24 cellular contexts compared by ENCODE assay signal in the genomic region with DNA sequence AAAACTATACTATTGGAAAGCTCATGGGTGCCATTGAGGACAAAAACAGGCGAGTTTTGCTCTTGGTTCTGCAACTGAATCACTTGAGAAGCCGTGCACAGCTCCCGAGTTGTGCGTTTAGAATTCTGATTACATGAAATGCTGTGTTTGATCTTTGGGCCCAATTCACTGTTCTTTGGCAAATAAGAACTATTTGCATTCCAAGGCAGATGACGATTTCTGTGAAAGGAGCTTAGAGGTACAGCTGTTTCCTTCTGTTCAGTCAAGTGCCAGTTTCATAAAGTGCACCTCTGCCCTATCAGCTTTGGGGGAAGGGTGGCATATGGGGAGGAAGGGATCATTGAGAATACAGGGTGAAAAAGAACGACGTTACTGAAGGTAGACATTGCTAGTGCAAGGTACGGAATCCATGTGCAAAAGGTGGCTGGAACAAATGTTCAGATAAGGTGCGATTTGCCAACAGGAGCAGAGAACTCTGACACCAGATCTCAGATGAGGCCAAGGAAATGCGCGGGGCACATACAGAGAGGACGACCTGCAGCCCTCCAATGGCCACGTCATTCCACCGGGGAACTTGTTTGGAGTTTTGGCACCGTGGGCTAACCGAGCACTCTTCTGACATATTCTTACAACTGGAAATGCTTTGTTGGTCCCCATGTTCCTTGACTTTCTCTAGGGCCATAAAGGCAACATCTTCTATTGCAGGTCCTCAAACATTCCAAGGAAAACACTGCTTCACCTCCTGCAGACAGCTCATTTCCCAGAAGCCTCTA. TPM values are rescaled to one million over a fixed set of nuclear protein-coding genes. Genes with fewer than 3 reads are reported as not detected.
DNase-seq lines count a peak whose midpoint lies in the region; ATAC-seq and TF ChIP-seq lines count a peak whose summit lies in the region.
"Had no signal": no experiment of that assay in that cellular context is flagged by ENCODE, and none has a peak within 500 bp of the region (broad histone marks: within the 10 kb centered on the region; RNA-seq: fewer than 3 reads in every experiment).

No MANE protein-coding gene starts in this region.

- H3K36me3 Mint-ChIP-seq in CD4-positive, CD25-positive, alpha-beta regulatory T cell = peaks cover 36% of the 10 kb centered on the region
- H3K36me3 Mint-ChIP-seq in progenitor cell of endocrine pancreas (ENCODE audit: insufficient read depth) = peaks cover 20% of the 10 kb centered on the region

- H2AK5ac ChIP-seq in IMR-90 (ENCODE audit: low read depth, low read length) = peak overlapping the region; percentile 21; the same call in 1 of the 2 replicates

- H3K79me1 ChIP-seq in IMR-90 (ENCODE audit: low read depth in 1 of 2, low read length in 2 of 2) = no peaks in the 10 kb centered on the region

- ATAC-seq in CD4-positive, CD25-positive, alpha-beta regulatory T cell (ENCODE audit: low read depth in 2 of 2) = no peak
- ATAC-seq in IMR-90 (ENCODE audit: low read depth) = no peak
- peak; percentile 21 for ATAC-seq in left colon
- no peak for ATAC-seq in GM21723 (IDR thresholded peaks at IDR 0.05; ENCODE audit: unreplicated experiment)
- no peak for ATAC-seq in GM19455 (IDR thresholded peaks at IDR 0.05; ENCODE audit: unreplicated experiment)
- ATAC-seq: activated CD8-positive, alpha-beta memory T cell treated with anti-CD3 and anti-CD28 coated beads, Interleukin-2, amount 10 ng/mL, durations not matched to agents 7 days and 5 days; activated T-cell treated with anti-CD3 and anti-CD28 coated beads, Interleukin-2, amount 50 U/mL, for 4 hours; gastrocnemius medialis; sciatic nerve; T-cell had no signal

- no peak overlapping the region for H3K4me3 Mint-ChIP-seq in CD4-positive, CD25-positive, alpha-beta regulatory T cell
- no peak overlapping the region for H3K4me3 Mint-ChIP-seq in progenitor cell of endocrine pancreas (ENCODE audit: low read depth)
- H3K4me3 Mint-ChIP-seq: activated B cell treated with CpG ODN at 0.5 μM for 24 hours; activated CD4-positive, alpha-beta T cell treated with anti-CD3 and anti-CD28 coated beads, Interleukin-2, amount 10 ng/mL, durations not matched to agents 7 days and 5 days; activated CD8-positive, alpha-beta memory T cell treated with anti-CD3 and anti-CD28 coated beads, Interleukin-2, amount 10 ng/mL, durations not matched to agents 7 days and 5 days; activated T-cell treated with anti-CD3 and anti-CD28 coated beads, Interleukin-2, amount 50 U/mL, for 4 hours; CD14-positive monocyte; neural crest cell; T-cell had no signal

- no peak overlapping the region for H3K14ac ChIP-seq in IMR-90 (replicated peaks; ENCODE audit: low read depth, low read length)

- no peak overlapping the region for H3K4me2 ChIP-seq in IMR-90 (ENCODE audit: low read depth, low read length)

- no peak overlapping the region for H4K91ac ChIP-seq in IMR-90 (ENCODE audit: insufficient read depth, low read depth, low read length)

- no peak overlapping the region for H3K4me3 ChIP-seq in CD4-positive, CD25-positive, alpha-beta regulatory T cell (ENCODE audit: low read depth, low read length)
- H3K4me3 ChIP-seq in IMR-90 (ENCODE audit: insufficient read depth, low read depth, low read length) = no peak overlapping the region
- H3K4me3 ChIP-seq: adrenal gland, gastrocnemius medialis, GM23248, prostate gland, transverse colon had no signal

- no peak overlapping the region for H3K4ac ChIP-seq in IMR-90 (ENCODE audit: low read depth, low read length)

- H3K9me3 ChIP-seq in CD4-positive, CD25-positive, alpha-beta regulatory T cell (ENCODE audit: control insufficient read depth in 2 of 2, low read length in 2 of 2) = no peaks in the 10 kb centered on the region
- H3K9me3 ChIP-seq in IMR-90 (ENCODE audit: control insufficient read depth, insufficient read depth, low read length) = no peaks in the 10 kb centered on the region
- H3K9me3 ChIP-seq: adrenal gland, gastrocnemius medialis, prostate gland, transverse colon had no signal

- H2BK15ac ChIP-seq in IMR-90 (ENCODE audit: low read depth, low read length) = no peak overlapping the region

- H2BK5ac ChIP-seq in IMR-90 (ENCODE audit: low read depth, low read length, poor library complexity, severe bottlenecking) = no peak overlapping the region

- TF ChIP-seq CTCF in IMR-90 (conservative IDR thresholded peaks at IDR 0.05; ENCODE audit: low read depth, low read length) = no peak
- no peak for TF ChIP-seq CTCF in progenitor cell of endocrine pancreas (IDR thresholded peaks at IDR 0.05; ENCODE audit: unreplicated experiment)

- CTCF ChIA-PET in IMR-90 (lab: Yijun Ruan, JAX) = no interaction called here

- no peak overlapping the region for H2AFZ ChIP-seq in IMR-90 (replicated peaks; ENCODE audit: low read length, poor library complexity)
- H2AFZ ChIP-seq: GM23248 had no signal

- no peak overlapping the region for H3K27ac ChIP-seq in CD4-positive, CD25-positive, alpha-beta regulatory T cell (ENCODE audit: insufficient read depth, low read length, poor library complexity, severe bottlenecking)
- H3K27ac ChIP-seq in IMR-90 (ENCODE audit: insufficient read depth, low read length) = no peak overlapping the region
- H3K27ac ChIP-seq: adrenal gland, gastrocnemius medialis, GM23248, prostate gland, RWPE1, transverse colon had no signal

- no peak overlapping the region for H3K23ac ChIP-seq in IMR-90 (ENCODE audit: low read depth, low read length)

- H3K27me3 Mint-ChIP-seq in CD4-positive, CD25-positive, alpha-beta regulatory T cell = no peaks in the 10 kb centered on the region
- no peaks in the 10 kb centered on the region for H3K27me3 Mint-ChIP-seq in progenitor cell of endocrine pancreas
- H3K27me3 Mint-ChIP-seq: activated B cell treated with CpG ODN at 0.5 μM for 24 hours; activated CD4-positive, alpha-beta T cell treated with anti-CD3 and anti-CD28 coated beads, Interleukin-2, amount 10 ng/mL, durations not matched to agents 7 days and 5 days; activated CD8-positive, alpha-beta memory T cell treated with anti-CD3 and anti-CD28 coated beads, Interleukin-2, amount 10 ng/mL, durations not matched to agents 7 days and 5 days; T-cell had no signal

- no peak overlapping the region for H3K18ac ChIP-seq in IMR-90 (ENCODE audit: low read depth, low read length)

- in situ Hi-C loops in IMR-90 (cut with MboI; ENCODE audit: low sequenced_read_pairs) = no loop called here

- H3K4me1 ChIP-seq in CD4-positive, CD25-positive, alpha-beta regulatory T cell (ENCODE audit: control insufficient read depth, insufficient read depth, low read length, poor library complexity, severe bottlenecking) = no peaks in the 10 kb centered on the region
- H3K4me1 ChIP-seq in IMR-90 (ENCODE audit: control insufficient read depth, insufficient read depth, low read length) = no peaks in the 10 kb centered on the region; the same call in 1 of the 2 replicates
- H3K4me1 ChIP-seq: adrenal gland, prostate gland had no signal

- POLR2A ChIA-PET in IMR-90 (lab: Charles Lee; ENCODE audit: unreplicated experiment) = no interaction called here

- peak overlapping the region in 2 of 3 donors; percentile 3 to 8 for H3K27ac Mint-ChIP-seq in CD4-positive, CD25-positive, alpha-beta regulatory T cell
- peak overlapping the region; percentile 50 for H3K27ac Mint-ChIP-seq in progenitor cell of endocrine pancreas
- H3K27ac Mint-ChIP-seq: activated B cell treated with CpG ODN at 0.5 μM for 24 hours; activated CD4-positive, alpha-beta T cell treated with anti-CD3 and anti-CD28 coated beads, Interleukin-2, amount 10 ng/mL, durations not matched to agents 7 days and 5 days; activated CD8-positive, alpha-beta memory T cell treated with anti-CD3 and anti-CD28 coated beads, Interleukin-2, amount 10 ng/mL, durations not matched to agents 7 days and 5 days; T-cell had no signal

- no peak for DNase-seq in CD4-positive, CD25-positive, alpha-beta regulatory T cell
- DNase-seq in IMR-90 = peak; percentile 27
- no peak for DNase-seq in left colon
- DNase-seq in progenitor cell of endocrine pancreas (ENCODE audit: low spot score, unreplicated experiment) = no peak
- DNase-seq in NCI-H82 (lab: John Stamatoyannopoulos, UW) = no peak
- DNase-seq: activated B cell treated with CpG ODN at 0.5 μM for 24 hours; activated CD4-positive, alpha-beta T cell treated with anti-CD3 and anti-CD28 coated beads, Interleukin-2, amount 10 ng/mL, durations not matched to agents 7 days and 5 days; activated CD8-positive, alpha-beta memory T cell treated with anti-CD3 and anti-CD28 coated beads, Interleukin-2, amount 10 ng/mL, durations not matched to agents 7 days and 5 days; activated T-cell treated with anti-CD3 and anti-CD28 coated beads, Interleukin-2, amount 50 U/mL, for 4 hours; adrenal gland; gastrocnemius medialis; GM23248; NCI-H146; NCI-H446 treated with DMSO at 0.1 percent for 48 hours; stimulated activated CD4-positive, alpha-beta T cell treated with anti-CD3 and anti-CD28 coated beads, Interleukin-4, amount 100 ng/mL, for 24 hours; T-cell; transverse colon had no signal

- intact Hi-C loops in IMR-90 (cut with micrococcal nuclease) (loop anchor here (5.0 kb wide), 1 partner anchor 67 kb away; a partner anchor contains a TSS), left colon (cut with DNase I, micrococcal nuclease) (no loop called here)

- no peak overlapping the region for H4K5ac ChIP-seq in IMR-90 (ENCODE audit: low read depth, low read length)

- H4K8ac ChIP-seq in IMR-90 (ENCODE audit: low read depth in 2 of 2, low read length in 2 of 2) = no peak overlapping the region

- H3K4me1 Mint-ChIP-seq in CD4-positive, CD25-positive, alpha-beta regulatory T cell = peaks cover 0 to 5% (median 4%) of the 10 kb centered on the region in 4 donors
- H3K4me1 Mint-ChIP-seq in progenitor cell of endocrine pancreas (ENCODE audit: low read depth) = peaks cover 9% of the 10 kb centered on the region
- H3K4me1 Mint-ChIP-seq: activated B cell treated with CpG ODN at 0.5 μM for 24 hours; activated CD4-positive, alpha-beta T cell treated with anti-CD3 and anti-CD28 coated beads, Interleukin-2, amount 10 ng/mL, durations not matched to agents 7 days and 5 days; activated CD8-positive, alpha-beta memory T cell treated with anti-CD3 and anti-CD28 coated beads, Interleukin-2, amount 10 ng/mL, durations not matched to agents 7 days and 5 days; CD14-positive monocyte; neural crest cell had no signal

- 79% methylated on average over 14 of the region's 16 CpGs; no CpG with 5 or more reads in 1 of the 2 experiments for WGBS in IMR-90 (ENCODE audit: extremely low coverage in 2 of 2, insufficient read length in 1 of 2), 2 experiments

- no peak overlapping the region for H2BK120ac ChIP-seq in IMR-90 (ENCODE audit: low read depth, low read length)

- dilution Hi-C loops in IMR-90 (cut with HindIII; ENCODE audit: low sequenced_read_pairs, unreplicated experiment) = no loop called here

- H3K36me3 ChIP-seq in CD4-positive, CD25-positive, alpha-beta regulatory T cell (ENCODE audit: control insufficient read depth, insufficient read depth, low read length) = peaks cover 45% of the 10 kb centered on the region
- peaks cover 37% of the 10 kb centered on the region for H3K36me3 ChIP-seq in IMR-90 (ENCODE audit: control insufficient read depth, insufficient read depth, low read length)

- no peak for TF ChIP-seq POLR2A in IMR-90 (IDR thresholded peaks at IDR 0.05; ENCODE audit: low read depth, low read length)

- no peaks in the 10 kb centered on the region for H3K9me3 Mint-ChIP-seq in CD4-positive, CD25-positive, alpha-beta regulatory T cell
- no peaks in the 10 kb centered on the region for H3K9me3 Mint-ChIP-seq in progenitor cell of endocrine pancreas (ENCODE audit: low read depth)
- H3K9me3 Mint-ChIP-seq: activated B cell treated with CpG ODN at 0.5 μM for 24 hours; activated CD4-positive, alpha-beta T cell treated with anti-CD3 and anti-CD28 coated beads, Interleukin-2, amount 10 ng/mL, durations not matched to agents 7 days and 5 days; activated T-cell treated with anti-CD3 and anti-CD28 coated beads, Interleukin-2, amount 50 U/mL, for 4 hours; CD14-positive monocyte; neural crest cell; T-cell had no signal

- H4K20me1 ChIP-seq in IMR-90 (ENCODE audit: insufficient read depth, low read length) = no peaks in the 10 kb centered on the region

- no peaks in the 10 kb centered on the region for H3K27me3 ChIP-seq in CD4-positive, CD25-positive, alpha-beta regulatory T cell (ENCODE audit: control insufficient read depth, insufficient read depth, low read length)
- no peaks in the 10 kb centered on the region for H3K27me3 ChIP-seq in IMR-90 (ENCODE audit: control insufficient read depth, insufficient read depth, low read length)
- H3K27me3 ChIP-seq: adrenal gland, gastrocnemius medialis, transverse colon had no signal

- no peak overlapping the region for H3K9ac ChIP-seq in IMR-90 (ENCODE audit: low read depth, low read length)
- H3K9ac ChIP-seq: GM23248 had no signal

- BruUV-seq in IMR-90 (replicated peaks; lab: Mats Ljungman, UMichigan) = no TSS peak

- H2AK9ac ChIP-seq in IMR-90 (replicated peaks; ENCODE audit: low read depth, low read length, poor library complexity) = no peak overlapping the region

- no peak overlapping the region for H3K56ac ChIP-seq in IMR-90 (ENCODE audit: extremely low read depth, insufficient read depth, low read length)

- no peaks in the 10 kb centered on the region for H3K9me1 ChIP-seq in IMR-90 (ENCODE audit: insufficient read depth, low read length)

- H2BK20ac ChIP-seq in IMR-90 (ENCODE audit: low read depth, low read length) = no peak overlapping the region

- TF ChIP-seq RAD21 in IMR-90 (IDR thresholded peaks at IDR 0.05; ENCODE audit: low read length) = no peak

RNA-seq across cellular contexts. Expression of a gene that starts 30.1 kb away (rescaled TPM):
- total RNA-seq in CD4-positive, CD25-positive, alpha-beta regulatory T cell = 29.8 TPM
- 10 to 100 TPM in 2 of 4 donors, 1 to 10 TPM in 2; 9.0 to 11.7 (median 9.8) TPM for polyA plus RNA-seq in CD4-positive, CD25-positive, alpha-beta regulatory T cell
- 6.1 and 11.4 TPM in 2 replicates for total RNA-seq in IMR-90 (2012; rRNA removed)
- polyA plus RNA-seq in IMR-90 (2012; rRNA removed) = 10.9 and 13.4 TPM in 2 replicates
- 9.3 and 11.2 TPM in 2 replicates for polyA plus RNA-seq in IMR-90 (2012; cell fraction: cytosol; rRNA removed)
- 40.1 and 40.5 TPM in 2 replicates for polyA plus RNA-seq in IMR-90 (2012; cell fraction: nucleus; rRNA removed; ENCODE audit: low replicate concordance)
- total RNA-seq in left colon = 10 to 100 TPM; 15.0 to 17.2 TPM
- total RNA-seq in progenitor cell of endocrine pancreas = 19.3 and 20.6 TPM in 2 replicates

RNA-seq across cellular contexts. Expression of a gene that starts 49.9 kb away (rescaled TPM):
- 31.1 TPM for total RNA-seq in CD4-positive, CD25-positive, alpha-beta regulatory T cell
- 10 to 100 TPM; 36.1 to 48.9 (median 38.4) TPM for polyA plus RNA-seq in CD4-positive, CD25-positive, alpha-beta regulatory T cell
- total RNA-seq in IMR-90 (2012; rRNA removed) (58.4 and 67.2 TPM in 2 replicates), left colon (100 to 1,000 TPM in 1 of 2 donors, 10 to 100 TPM in 1; 95.0 to 128 TPM), progenitor cell of endocrine pancreas (20.8 and 21.7 TPM in 2 replicates)
- 32.5 and 34.4 TPM in 2 replicates for polyA plus RNA-seq in IMR-90 (2012; rRNA removed)
- 23.4 and 23.7 TPM in 2 replicates for polyA plus RNA-seq in IMR-90 (2012; cell fraction: cytosol; rRNA removed)
- polyA plus RNA-seq in IMR-90 (2012; cell fraction: nucleus; rRNA removed; ENCODE audit: low replicate concordance) = 5.7 and 6.9 TPM in 2 replicates
